20 cellular contexts compared by ENCODE assay signal in the genomic region with DNA sequence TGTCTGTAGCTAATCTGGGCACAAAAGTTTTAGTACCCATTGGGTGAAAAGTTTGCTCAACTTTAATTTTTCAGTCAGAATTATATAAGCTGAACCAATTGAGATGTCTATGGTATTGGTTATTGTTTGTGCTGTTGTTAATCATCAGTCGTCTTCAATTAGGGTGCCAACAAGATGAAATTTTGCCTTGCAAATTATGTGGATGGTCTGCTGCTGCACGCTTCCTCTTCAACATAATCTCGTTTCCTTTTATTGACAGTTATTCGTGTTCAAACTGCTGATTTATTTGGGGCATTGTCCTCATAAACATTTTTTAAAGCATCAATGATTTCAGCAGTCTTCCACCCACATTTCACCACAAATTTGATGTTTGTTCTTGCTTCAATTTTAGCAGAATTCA.
"Had no signal": no experiment of that assay in that cellular context is flagged by ENCODE, and none has a peak within 500 bp of the region (broad histone marks: within the 10 kb centered on the region; RNA-seq: fewer than 3 reads in every experiment).

No MANE protein-coding gene starts in this region.

- H3K9me3 ChIP-seq: esophagus muscularis mucosa, gastroesophageal sphincter, ovary had no signal

- H3K36me3 Mint-ChIP-seq: mesothelial cell of epicardium, natural killer cell had no signal

- H3K27me3 Mint-ChIP-seq: dendritic cell treated with granulocyte-macrophage colony-stimulating factor and Interleukin-4, amounts not matched to agents 40 ng/mL and 50 ng/mL, for 4 days; effector memory CD8-positive, alpha-beta T cell had no signal

- H3K36me3 ChIP-seq: esophagus muscularis mucosa, gastroesophageal sphincter, ovary, stomach had no signal

- H3K4me3 Mint-ChIP-seq: dendritic cell treated with granulocyte-macrophage colony-stimulating factor and Interleukin-4, amounts not matched to agents 40 ng/mL and 50 ng/mL, for 4 days; effector memory CD8-positive, alpha-beta T cell; mesothelial cell of epicardium; natural killer cell; neural crest cell had no signal

- DNase-seq: effector memory CD8-positive, alpha-beta T cell; glutamatergic neuron; islet precursor cell; natural killer cell; nucleus accumbens; ovary; right cardiac atrium; small intestine; stimulated activated CD4-positive, alpha-beta T cell treated with anti-CD3 and anti-CD28 coated beads, Interleukin-12 subunit alpha, Interleukin-12 subunit beta, amount 100 ng/mL, for 4 hours; stimulated activated naive CD4-positive, alpha-beta T cell; stomach; substantia nigra; trophoblast cell had no signal

- H3K4me3 ChIP-seq: esophagus muscularis mucosa, gastroesophageal sphincter, ovary, stomach had no signal

- H3K4me1 Mint-ChIP-seq: mesothelial cell of epicardium, natural killer cell, neural crest cell had no signal

- H3K9me3 Mint-ChIP-seq: neural crest cell had no signal

- H3K27ac ChIP-seq: epithelial cell of prostate, esophagus muscularis mucosa, gastroesophageal sphincter, ovary, stomach had no signal

- H3K4me1 ChIP-seq: esophagus muscularis mucosa, gastroesophageal sphincter, stomach had no signal

- ATAC-seq: effector memory CD8-positive, alpha-beta T cell; gastroesophageal sphincter; left lobe of liver; natural killer cell; right cardiac atrium had no signal

- H3K27me3 ChIP-seq: esophagus muscularis mucosa, gastroesophageal sphincter, ovary, stomach had no signal

- H3K27ac Mint-ChIP-seq: dendritic cell treated with granulocyte-macrophage colony-stimulating factor and Interleukin-4, amounts not matched to agents 40 ng/mL and 50 ng/mL, for 4 days; effector memory CD8-positive, alpha-beta T cell; mesothelial cell of epicardium; natural killer cell had no signal
